10 cellular contexts compared by ENCODE assay signal in the genomic region with DNA sequence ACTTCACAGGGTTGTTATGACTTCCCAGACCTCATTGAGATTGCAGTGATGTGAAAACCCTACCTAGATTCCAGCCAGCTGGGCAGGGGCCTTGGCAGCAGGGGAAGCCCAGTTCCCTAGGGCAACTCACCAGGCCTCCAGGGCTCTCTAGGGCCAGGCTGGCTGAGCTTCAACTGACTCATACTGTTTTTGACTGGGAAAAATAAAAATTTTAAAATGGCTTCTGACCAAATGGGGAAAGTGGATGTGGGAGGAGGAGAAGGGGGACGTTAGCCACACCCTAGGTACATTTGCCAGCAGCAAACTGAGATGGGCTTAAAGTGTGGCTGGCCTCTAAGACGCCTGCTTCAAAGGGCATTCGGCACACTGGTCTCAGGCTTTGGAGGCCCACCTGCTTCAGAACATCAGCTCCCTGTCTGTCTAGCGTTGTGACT. TPM values are rescaled to one million over a fixed set of nuclear protein-coding genes. Genes with fewer than 3 reads are reported as not detected.
DNase-seq lines count a peak whose midpoint lies in the region; ATAC-seq and FAIRE-seq lines count a peak whose summit lies in the region.
"Had no signal": no experiment of that assay in that cellular context is flagged by ENCODE, and none has a peak within 500 bp of the region (broad histone marks: within the 10 kb centered on the region; RNA-seq: fewer than 3 reads in every experiment).

No MANE protein-coding gene starts in this region.

- peaks cover 0 to 1% (median 0%) of the 10 kb centered on the region in 3 donors for H3K27me3 Mint-ChIP-seq in immature natural killer cell (ENCODE audit: low read depth in 3 of 3)

- FAIRE-seq in small intestine (lab: Jason Lieb, UNC): no peak

- no peak overlapping the region for H3K4me3 ChIP-seq in small intestine (ENCODE audit: low read depth in 1 of 2, low read length in 2 of 2)

- 71 to 80% (median 80%) methylated on average over 4 of the region's 4 CpGs for WGBS in small intestine, 3 donors

- peaks cover 11 to 15% of the 10 kb centered on the region in 2 donors for H3K4me1 ChIP-seq in small intestine (ENCODE audit: control insufficient read depth in 2 of 2, insufficient read depth in 1 of 2, low read depth in 1 of 2, low read length in 1 of 2)

- peaks cover 0 to 13% (median 0%) of the 10 kb centered on the region in 3 donors for H3K36me3 Mint-ChIP-seq in immature natural killer cell

- H3K9me3 Mint-ChIP-seq in immature natural killer cell: no peaks in the 10 kb centered on the region

- DNase-seq in AG08395 (ENCODE audit: low spot score) (peak; percentile 87), T1000 (lab: John Stamatoyannopoulos, UW) (peak; percentile 55), immature natural killer cell (no peak), small intestine (no peak), cerebellar nuclear complex (lab: John Stamatoyannopoulos, UW) (no peak)
- no peak for DNase-seq in stimulated activated CD4-positive, alpha-beta T cell treated with anti-CD3 and anti-CD28 coated beads, Interleukin-4, amount 100 ng/mL, for 24 hours
- DNase-seq: activated CD4-positive, alpha-beta T cell treated with anti-CD3 and anti-CD28 coated beads, Interleukin-2, amount 50 U/mL, for 48 hours had no signal

- ATAC-seq in GM21619 (IDR thresholded peaks at IDR 0.05; ENCODE audit: unreplicated experiment) (peak; percentile 54), HG03159 (IDR thresholded peaks at IDR 0.05; ENCODE audit: unreplicated experiment) (no peak)

- H3K27me3 ChIP-seq in small intestine (ENCODE audit: control insufficient read depth in 2 of 2, insufficient read depth in 2 of 2, low read length in 2 of 2): no peaks in the 10 kb centered on the region

- H3K9me3 ChIP-seq in small intestine (ENCODE audit: control insufficient read depth, low read depth): no peaks in the 10 kb centered on the region

- peaks cover 0 to 1% of the 10 kb centered on the region in 2 donors for H3K36me3 ChIP-seq in small intestine (ENCODE audit: control insufficient read depth in 2 of 2, insufficient read depth in 2 of 2, low read length in 2 of 2)

- peaks cover 0 to 87% of the 10 kb centered on the region in 2 donors for H3K4me1 Mint-ChIP-seq in immature natural killer cell

- peak overlapping the region; percentile 64 to 90 (median 84) for H3K27ac Mint-ChIP-seq in immature natural killer cell

- no peak overlapping the region for H3K27ac ChIP-seq in small intestine (ENCODE audit: low read depth in 1 of 2, low read length in 1 of 2)
- H3K27ac ChIP-seq: KMS-11 had no signal

- peak overlapping the region in 4 of 5 donors; percentile 38 to 62 (median 46) for H3K4me3 Mint-ChIP-seq in immature natural killer cell

RNA-seq across cellular contexts. Expression of gene BMAL1, which starts 39.0 kb away (rescaled TPM):
- 10 to 100 TPM; 20.2 to 29.6 (median 20.2) TPM for polyA plus RNA-seq in immature natural killer cell
- polyA plus RNA-seq in small intestine: 10 to 100 TPM in 2 of 3 donors, 1 to 10 TPM in 1; 8.1 to 18.3 (median 11.9) TPM

Comparison
In these comparisons a context has a peak if more than half of its experiments do, and no peak if none do; other contexts are left out.
1. DNase-seq: peak in AG08395 (single experiment) and T1000 (single experiment); none in immature natural killer cell (0 of 3), small intestine (single experiment), stimulated activated CD4-positive, alpha-beta T cell treated with anti-CD3 and anti-CD28 coated beads, Interleukin-4, amount 100 ng/mL, for 24 hours (single experiment) and cerebellar nuclear complex (0 of 2).